2 cellular contexts compared by ENCODE assay signal in the genomic region with DNA sequence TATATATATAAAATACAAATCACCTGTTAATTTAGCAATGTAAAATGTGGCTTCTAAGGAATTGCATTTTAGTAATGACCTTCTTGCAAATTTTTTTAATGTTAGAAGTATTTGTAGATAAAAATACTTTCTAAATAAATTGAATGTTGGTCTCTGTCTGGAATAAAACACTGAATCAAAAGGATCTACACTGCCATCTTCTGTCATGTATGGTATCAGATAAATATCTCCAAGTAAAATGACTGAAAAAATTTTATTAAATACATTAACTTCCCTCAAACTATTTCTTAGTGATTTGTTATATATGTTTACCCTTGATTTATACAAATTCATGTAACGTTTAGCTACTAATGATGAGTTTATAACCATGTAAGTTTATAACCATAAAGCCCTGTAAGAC.
TF ChIP-seq lines count a peak whose summit lies in the region.

No MANE protein-coding gene starts in this region.

TF ChIP-seq in SK-N-SH, 30 proteins besides CTCF, POLR2A, EP300 and RAD21:
- TF ChIP-seq, protein P1, sequence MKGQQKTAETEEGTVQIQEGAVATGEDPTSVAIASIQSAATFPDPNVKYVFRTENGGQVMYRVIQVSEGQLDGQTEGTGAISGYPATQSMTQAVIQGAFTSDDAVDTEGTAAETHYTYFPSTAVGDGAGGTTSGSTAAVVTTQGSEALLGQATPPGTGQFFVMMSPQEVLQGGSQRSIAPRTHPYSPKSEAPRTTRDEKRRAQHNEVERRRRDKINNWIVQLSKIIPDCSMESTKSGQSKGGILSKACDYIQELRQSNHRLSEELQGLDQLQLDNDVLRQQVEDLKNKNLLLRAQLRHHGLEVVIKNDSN (IDR thresholded peaks at IDR 0.05; ENCODE audit: borderline replicate concordance, low read depth): no peak
- TF ChIP-seq RFX5 (IDR thresholded peaks at IDR 0.05; ENCODE audit: low read length): no peak
- TF ChIP-seq NFIC (IDR thresholded peaks at IDR 0.05; ENCODE audit: borderline replicate concordance): no peak
- TF ChIP-seq, protein P2, sequence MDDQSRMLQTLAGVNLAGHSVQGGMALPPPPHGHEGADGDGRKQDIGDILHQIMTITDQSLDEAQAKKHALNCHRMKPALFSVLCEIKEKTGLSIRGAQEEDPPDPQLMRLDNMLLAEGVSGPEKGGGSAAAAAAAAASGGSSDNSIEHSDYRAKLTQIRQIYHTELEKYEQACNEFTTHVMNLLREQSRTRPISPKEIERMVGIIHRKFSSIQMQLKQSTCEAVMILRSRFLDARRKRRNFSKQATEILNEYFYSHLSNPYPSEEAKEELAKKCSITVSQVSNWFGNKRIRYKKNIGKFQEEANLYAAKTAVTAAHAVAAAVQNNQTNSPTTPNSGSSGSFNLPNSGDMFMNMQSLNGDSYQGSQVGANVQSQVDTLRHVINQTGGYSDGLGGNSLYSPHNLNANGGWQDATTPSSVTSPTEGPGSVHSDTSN (IDR thresholded peaks at IDR 0.05): no peak
- no peak for TF ChIP-seq IRF3 (IDR thresholded peaks at IDR 0.05; ENCODE audit: low read depth, low read length)
- no peak for TF ChIP-seq TAF1 (IDR thresholded peaks at IDR 0.05; ENCODE audit: borderline replicate concordance, low read depth, low read length)
- no peak for TF ChIP-seq POLR2AphosphoS5 (IDR thresholded peaks at IDR 0.05; ENCODE audit: low read depth, low read length)
- no peak for TF ChIP-seq GABPA (IDR thresholded peaks at IDR 0.05; ENCODE audit: low read depth)
- TF ChIP-seq TEAD4 (IDR thresholded peaks at IDR 0.05; ENCODE audit: borderline replicate concordance, insufficient read depth): no peak
- TF ChIP-seq JUND (IDR thresholded peaks at IDR 0.05): no peak
- TF ChIP-seq, protein P3, sequence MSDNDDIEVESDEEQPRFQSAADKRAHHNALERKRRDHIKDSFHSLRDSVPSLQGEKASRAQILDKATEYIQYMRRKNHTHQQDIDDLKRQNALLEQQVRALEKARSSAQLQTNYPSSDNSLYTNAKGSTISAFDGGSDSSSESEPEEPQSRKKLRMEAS (IDR thresholded peaks at IDR 0.05; ENCODE audit: low read depth): no peak
- TF ChIP-seq RCOR1 (IDR thresholded peaks at IDR 0.05; ENCODE audit: low read length): no peak
- no peak for TF ChIP-seq SMC3 (IDR thresholded peaks at IDR 0.05; ENCODE audit: low read depth, low read length)
- TF ChIP-seq, protein P4, sequence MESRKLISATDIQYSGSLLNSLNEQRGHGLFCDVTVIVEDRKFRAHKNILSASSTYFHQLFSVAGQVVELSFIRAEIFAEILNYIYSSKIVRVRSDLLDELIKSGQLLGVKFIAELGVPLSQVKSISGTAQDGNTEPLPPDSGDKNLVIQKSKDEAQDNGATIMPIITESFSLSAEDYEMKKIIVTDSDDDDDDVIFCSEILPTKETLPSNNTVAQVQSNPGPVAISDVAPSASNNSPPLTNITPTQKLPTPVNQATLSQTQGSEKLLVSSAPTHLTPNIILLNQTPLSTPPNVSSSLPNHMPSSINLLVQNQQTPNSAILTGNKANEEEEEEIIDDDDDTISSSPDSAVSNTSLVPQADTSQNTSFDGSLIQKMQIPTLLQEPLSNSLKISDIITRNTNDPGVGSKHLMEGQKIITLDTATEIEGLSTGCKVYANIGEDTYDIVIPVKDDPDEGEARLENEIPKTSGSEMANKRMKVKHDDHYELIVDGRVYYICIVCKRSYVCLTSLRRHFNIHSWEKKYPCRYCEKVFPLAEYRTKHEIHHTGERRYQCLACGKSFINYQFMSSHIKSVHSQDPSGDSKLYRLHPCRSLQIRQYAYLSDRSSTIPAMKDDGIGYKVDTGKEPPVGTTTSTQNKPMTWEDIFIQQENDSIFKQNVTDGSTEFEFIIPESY (IDR thresholded peaks at IDR 0.05; ENCODE audit: borderline replicate concordance, low read depth): no peak
- TF ChIP-seq FOSL2 (IDR thresholded peaks at IDR 0.05; ENCODE audit: borderline replicate concordance, low read depth): no peak
- no peak for TF ChIP-seq MEF2A (IDR thresholded peaks at IDR 0.05; ENCODE audit: borderline replicate concordance, low read depth)
- TF ChIP-seq CHD2 (IDR thresholded peaks at IDR 0.05; ENCODE audit: low read length, partially characterized antibody): no peak
- no peak for TF ChIP-seq YY1 (IDR thresholded peaks at IDR 0.05; ENCODE audit: low read depth)
- no peak for TF ChIP-seq FOXJ3 (CRISPR knock-in tag; IDR thresholded peaks at IDR 0.05)

TF ChIP-seq in SK-N-SH treated with all-trans-retinoic acid at 6 μM for 48 hours, 23 proteins besides CTCF, POLR2A, EP300 and RAD21:
- TF ChIP-seq ZNF70 (CRISPR knock-in tag; IDR thresholded peaks at IDR 0.05): no peak
- no peak for TF ChIP-seq ZNF565 (CRISPR knock-in tag; conservative IDR thresholded peaks at IDR 0.05; ENCODE audit: low read depth)
- no peak for TF ChIP-seq BACH2 (CRISPR knock-in tag; IDR thresholded peaks at IDR 0.05; ENCODE audit: borderline replicate concordance)
- no peak for TF ChIP-seq OSR1 (CRISPR knock-in tag; IDR thresholded peaks at IDR 0.05)
- no peak for TF ChIP-seq ZFP30 (CRISPR knock-in tag; IDR thresholded peaks at IDR 0.05)
- TF ChIP-seq PPARA (CRISPR knock-in tag; IDR thresholded peaks at IDR 0.05; ENCODE audit: borderline replicate concordance): no peak
- no peak for TF ChIP-seq ZNF8 (CRISPR knock-in tag; IDR thresholded peaks at IDR 0.05)
- TF ChIP-seq TCF4 (CRISPR knock-in tag; IDR thresholded peaks at IDR 0.05; ENCODE audit: borderline replicate concordance): no peak
- no peak for TF ChIP-seq SNAI2 (CRISPR knock-in tag; IDR thresholded peaks at IDR 0.05)
- no peak for TF ChIP-seq GLIS3 (CRISPR knock-in tag; IDR thresholded peaks at IDR 0.05)
- no peak for TF ChIP-seq ARNTL (CRISPR knock-in tag; IDR thresholded peaks at IDR 0.05; ENCODE audit: borderline replicate concordance, low read depth)
- no peak for TF ChIP-seq ZC3H10 (CRISPR knock-in tag; IDR thresholded peaks at IDR 0.05)
- TF ChIP-seq, protein P5, sequence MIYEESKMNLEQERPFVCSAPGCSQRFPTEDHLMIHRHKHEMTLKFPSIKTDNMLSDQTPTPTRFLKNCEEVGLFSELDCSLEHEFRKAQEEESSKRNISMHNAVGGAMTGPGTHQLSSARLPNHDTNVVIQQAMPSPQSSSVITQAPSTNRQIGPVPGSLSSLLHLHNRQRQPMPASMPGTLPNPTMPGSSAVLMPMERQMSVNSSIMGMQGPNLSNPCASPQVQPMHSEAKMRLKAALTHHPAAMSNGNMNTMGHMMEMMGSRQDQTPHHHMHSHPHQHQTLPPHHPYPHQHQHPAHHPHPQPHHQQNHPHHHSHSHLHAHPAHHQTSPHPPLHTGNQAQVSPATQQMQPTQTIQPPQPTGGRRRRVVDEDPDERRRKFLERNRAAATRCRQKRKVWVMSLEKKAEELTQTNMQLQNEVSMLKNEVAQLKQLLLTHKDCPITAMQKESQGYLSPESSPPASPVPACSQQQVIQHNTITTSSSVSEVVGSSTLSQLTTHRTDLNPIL (CRISPR knock-in tag; IDR thresholded peaks at IDR 0.05; ENCODE audit: low read depth): no peak
- TF ChIP-seq RARB (CRISPR knock-in tag; IDR thresholded peaks at IDR 0.05): no peak
- TF ChIP-seq ESRRG (CRISPR knock-in tag; IDR thresholded peaks at IDR 0.05): no peak
- TF ChIP-seq TOX (CRISPR knock-in tag; IDR thresholded peaks at IDR 0.05; ENCODE audit: borderline replicate concordance): no peak
